In the genomic region with DNA sequence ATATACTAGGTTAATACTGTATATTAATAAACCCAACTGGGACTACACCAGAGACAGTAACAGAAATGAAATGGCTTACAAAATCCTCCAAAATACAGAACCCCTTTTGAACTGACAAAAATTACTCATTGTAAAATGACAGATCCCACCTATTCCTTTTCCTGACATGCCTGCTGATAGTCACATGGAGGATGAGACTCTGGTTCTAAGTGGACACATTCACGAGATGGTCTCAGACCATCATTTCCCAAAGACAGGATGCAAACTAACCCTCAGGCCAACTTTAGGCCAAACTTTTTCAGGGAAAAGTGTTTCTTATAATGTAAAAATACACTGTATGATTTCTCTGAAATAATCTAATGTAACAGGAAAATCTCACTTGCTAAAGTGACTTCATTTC, we compare ENCODE assay signal across 23 cellular contexts.
"Had no signal": no experiment of that assay in that cellular context is flagged by ENCODE, and none has a peak within 500 bp of the region (broad histone marks: within the 10 kb centered on the region; RNA-seq: fewer than 3 reads in every experiment).

No MANE protein-coding gene starts in this region.

- H3K27ac ChIP-seq: PC-9 had no signal

- H3K4me3 Mint-ChIP-seq: activated CD4-positive, alpha-beta memory T cell treated with anti-CD3 and anti-CD28 coated beads, Interleukin-2, amount 10 ng/mL, durations not matched to agents 7 days and 5 days; activated CD4-positive, alpha-beta T cell treated with anti-CD3 and anti-CD28 coated beads for 36 hours; activated naive CD4-positive, alpha-beta T cell treated with anti-CD3 and anti-CD28 coated beads for 36 hours; activated naive CD8-positive, alpha-beta T cell; activated T-cell treated with anti-CD3 and anti-CD28 coated beads, Interleukin-2, amount 50 U/mL, for 24 hours; central memory CD8-positive, alpha-beta T cell; T-helper 17 cell had no signal

- H3K27me3 Mint-ChIP-seq: activated CD4-positive, alpha-beta memory T cell treated with anti-CD3 and anti-CD28 coated beads, Interleukin-2, amount 10 ng/mL, durations not matched to agents 7 days and 5 days; activated CD4-positive, alpha-beta T cell treated with anti-CD3 and anti-CD28 coated beads for 36 hours; activated naive CD8-positive, alpha-beta T cell; activated T-cell treated with anti-CD3 and anti-CD28 coated beads, Interleukin-2, amount 50 U/mL, for 24 hours; brain; central memory CD8-positive, alpha-beta T cell; T-helper 17 cell had no signal

- H3K4me2 ChIP-seq: PC-9 had no signal

- H3K4me3 ChIP-seq: PC-9 had no signal

- H3K27ac Mint-ChIP-seq: activated CD4-positive, alpha-beta memory T cell treated with anti-CD3 and anti-CD28 coated beads, Interleukin-2, amount 10 ng/mL, durations not matched to agents 7 days and 5 days; activated CD4-positive, alpha-beta T cell treated with anti-CD3 and anti-CD28 coated beads for 36 hours; activated naive CD4-positive, alpha-beta T cell treated with anti-CD3 and anti-CD28 coated beads for 36 hours; activated naive CD8-positive, alpha-beta T cell; activated T-cell treated with anti-CD3 and anti-CD28 coated beads, Interleukin-2, amount 50 U/mL, for 24 hours; T-helper 17 cell had no signal

- DNase-seq: activated CD4-positive, alpha-beta memory T cell treated with anti-CD3 and anti-CD28 coated beads, Interleukin-2, amount 10 ng/mL, durations not matched to agents 7 days and 5 days; activated CD4-positive, alpha-beta T cell treated with anti-CD3 and anti-CD28 coated beads for 36 hours; activated CD4-positive, alpha-beta T cell treated with anti-CD3 and anti-CD28 coated beads, Interleukin-2, amount 50 U/mL, for 1 hour; activated CD8-positive, alpha-beta memory T cell treated with anti-CD3 and anti-CD28 coated beads, Interleukin-2, amount 50 U/mL, for 48 hours; activated effector memory CD4-positive, alpha-beta T cell treated with anti-CD3 and anti-CD28 coated beads, Interleukin-2, amount 50 U/mL, for 16 hours; activated naive CD4-positive, alpha-beta T cell treated with anti-CD3 and anti-CD28 coated beads for 36 hours; activated T-cell treated with anti-CD3 and anti-CD28 coated beads, Interleukin-2, amount 50 U/mL, for 24 hours; KG1; NCI-H1092; NCI-H1417; NCI-H1694; NCI-H2029; NCI-H2107; NCI-H2171 treated with DMSO at 0.1 percent for 48 hours; NCI-H226; NCI-H510A; PC-9; SHP77 treated with DMSO at 0.1 percent for 48 hours; T-helper 17 cell; T-helper 9 cell had no signal

- H3K9me3 Mint-ChIP-seq: activated CD4-positive, alpha-beta memory T cell treated with anti-CD3 and anti-CD28 coated beads, Interleukin-2, amount 10 ng/mL, durations not matched to agents 7 days and 5 days; brain; central memory CD8-positive, alpha-beta T cell had no signal
